In genomic region chr1:190551638-190552037, GRCh38 we compare ENCODE assay signal across 23 cellular contexts.
"Had no signal": no experiment of that assay in that cellular context is flagged by ENCODE, and none has a peak within 500 bp of the region (broad histone marks: within the 10 kb centered on the region; RNA-seq: fewer than 3 reads in every experiment).

No MANE protein-coding gene starts in this region.

- H3K27ac Mint-ChIP-seq: activated CD4-positive, alpha-beta T cell treated with anti-CD3 and anti-CD28 coated beads for 36 hours; activated CD8-positive, alpha-beta T cell treated with anti-CD3 and anti-CD28 coated beads for 36 hours; activated naive CD4-positive, alpha-beta T cell treated with anti-CD3 and anti-CD28 coated beads, Interleukin-2, amount 10 ng/mL, durations not matched to agents 7 days and 5 days; activated naive CD8-positive, alpha-beta T cell treated with anti-CD3 and anti-CD28 coated beads for 36 hours; activated T-cell treated with anti-CD3 and anti-CD28 coated beads, Interleukin-2, amount 50 U/mL, for 72 hours; activated T-helper 2 cell treated with anti-CD3 and anti-CD28 coated beads, Interferon-gamma antibody, Interleukin-2, Interleukin-4, amounts not matched to agents 10 μg/mL and 5 μg/mL and 100 μg/mL, durations not matched to agents 14 hours and 24 hours and 36 hours; T-cell had no signal

- ATAC-seq: activated CD4-positive, alpha-beta T cell treated with anti-CD3 and anti-CD28 coated beads for 36 hours; activated CD8-positive, alpha-beta T cell treated with anti-CD3 and anti-CD28 coated beads for 36 hours; activated T-cell treated with anti-CD3 and anti-CD28 coated beads, Interleukin-2, amount 50 U/mL, for 72 hours; T-cell had no signal

- DNase-seq: activated CD4-positive, alpha-beta T cell treated with anti-CD3 and anti-CD28 coated beads for 36 hours; activated CD8-positive, alpha-beta memory T cell treated with anti-CD3 and anti-CD28 coated beads, Interleukin-2, amount 50 U/mL, for 4 hours; activated CD8-positive, alpha-beta T cell treated with anti-CD3 and anti-CD28 coated beads for 36 hours; activated gamma-delta T cell treated with Interleukin-2 at 50 U/mL for 16 hours; activated naive CD4-positive, alpha-beta T cell treated with anti-CD3 and anti-CD28 coated beads, Interleukin-2, amount 10 ng/mL, durations not matched to agents 7 days and 5 days; activated naive CD8-positive, alpha-beta T cell treated with anti-CD3 and anti-CD28 coated beads for 36 hours; activated T-cell treated with anti-CD3 and anti-CD28 coated beads, Interleukin-2, amount 50 U/mL, for 72 hours; cerebellar nuclear complex; KG1; NCI-H1048; NCI-H146; NCI-H187 treated with DMSO at 0.1 percent for 48 hours; NCI-H2081 treated with DMSO at 0.1 percent for 48 hours; NCI-H2171; NCI-H2227 treated with DMSO at 0.1 percent for 48 hours; NCI-H526; PC-9; SHP77 treated with DMSO at 0.1 percent for 48 hours; T-cell; T-helper 2 cell; T1000 had no signal

- H3K4me3 Mint-ChIP-seq: activated CD4-positive, alpha-beta T cell treated with anti-CD3 and anti-CD28 coated beads for 36 hours; activated CD8-positive, alpha-beta T cell treated with anti-CD3 and anti-CD28 coated beads for 36 hours; activated naive CD4-positive, alpha-beta T cell treated with anti-CD3 and anti-CD28 coated beads, Interleukin-2, amount 10 ng/mL, durations not matched to agents 7 days and 5 days; activated naive CD8-positive, alpha-beta T cell treated with anti-CD3 and anti-CD28 coated beads for 36 hours; activated T-cell treated with anti-CD3 and anti-CD28 coated beads, Interleukin-2, amount 50 U/mL, for 72 hours; T-cell had no signal

- H3K27me3 Mint-ChIP-seq: activated CD4-positive, alpha-beta T cell treated with anti-CD3 and anti-CD28 coated beads for 36 hours; activated CD8-positive, alpha-beta T cell treated with anti-CD3 and anti-CD28 coated beads for 36 hours; activated naive CD4-positive, alpha-beta T cell treated with anti-CD3 and anti-CD28 coated beads, Interleukin-2, amount 10 ng/mL, durations not matched to agents 7 days and 5 days; activated naive CD8-positive, alpha-beta T cell treated with anti-CD3 and anti-CD28 coated beads for 36 hours; T-cell had no signal

- H3K27ac ChIP-seq: PC-9, VCaP had no signal

- H3K4me1 Mint-ChIP-seq: activated CD4-positive, alpha-beta T cell treated with anti-CD3 and anti-CD28 coated beads for 36 hours; activated naive CD4-positive, alpha-beta T cell treated with anti-CD3 and anti-CD28 coated beads, Interleukin-2, amount 10 ng/mL, durations not matched to agents 7 days and 5 days; activated naive CD8-positive, alpha-beta T cell treated with anti-CD3 and anti-CD28 coated beads for 36 hours; T-cell had no signal

- H3K36me3 Mint-ChIP-seq: activated naive CD4-positive, alpha-beta T cell treated with anti-CD3 and anti-CD28 coated beads, Interleukin-2, amount 10 ng/mL, durations not matched to agents 7 days and 5 days; activated naive CD8-positive, alpha-beta T cell treated with anti-CD3 and anti-CD28 coated beads for 36 hours; T-cell had no signal

- H3K4me3 ChIP-seq: PC-9 had no signal
